In the genomic region with DNA sequence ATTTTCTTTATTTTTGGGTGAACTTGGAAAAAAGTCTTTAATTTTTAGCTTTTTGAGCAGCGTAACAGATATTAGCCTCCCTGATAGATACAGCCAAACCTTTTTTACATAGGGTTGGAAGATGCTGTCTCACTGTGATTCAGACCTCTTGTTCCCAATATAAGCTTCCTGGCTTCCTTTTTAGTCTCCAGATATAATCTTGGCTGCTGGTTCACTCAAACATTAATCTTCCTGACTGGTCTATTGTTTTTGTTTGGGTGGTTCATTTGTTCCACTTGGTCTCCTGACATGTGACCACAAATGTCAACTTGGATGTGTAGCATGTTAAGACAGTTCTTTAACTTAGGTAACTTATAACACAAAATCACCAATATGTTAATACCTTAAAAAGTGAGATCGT, we compare ENCODE assay signal across 27 cellular contexts. TPM values are rescaled to one million over a fixed set of nuclear protein-coding genes. Genes with fewer than 3 reads are reported as not detected.
DNase-seq lines count a peak whose midpoint lies in the region; ATAC-seq lines count a peak whose summit lies in the region.
"Had no signal": no experiment of that assay in that cellular context is flagged by ENCODE, and none has a peak within 500 bp of the region (broad histone marks: within the 10 kb centered on the region; RNA-seq: fewer than 3 reads in every experiment).

No MANE protein-coding gene starts in this region.

- H3K4me1 ChIP-seq in mesenchymal stem cell (ENCODE audit: control insufficient read depth, insufficient read depth, low read depth, low read length) = no peaks in the 10 kb centered on the region
- H3K4me1 ChIP-seq: foreskin keratinocyte, pancreas, vagina had no signal

- no peak overlapping the region for H3K4ac ChIP-seq in mesenchymal stem cell (ENCODE audit: low read depth in 1 of 2, low read length in 2 of 2)

- peak; percentile 86 for DNase-seq in Caki2 (ENCODE audit: low read depth)
- DNase-seq in NCI-H460 (ENCODE audit: extremely low read depth, low read depth) = peak; percentile 0
- DNase-seq in dermis blood vessel endothelial cell = peak; percentile 82
- DNase-seq in mesenchymal stem cell = peak; percentile 4
- no peak for DNase-seq in activated T-helper 1 cell treated with anti-CD3 and anti-CD28 coated beads, Interleukin-12 subunit alpha, Interleukin-12 subunit beta, Interleukin-2, Interleukin-4 antibody, amounts not matched to agents 30 ng/mL and 10 ng/mL and 1 ng/mL, durations not matched to agents 14 hours and 24 hours and 36 hours (ENCODE audit: low spot score)
- no peak for DNase-seq in iPS-NIHi7 (ENCODE audit: extremely low spot score)
- no peak for DNase-seq in germinal center (ENCODE audit: low spot score)
- DNase-seq: ACHN; activated CD4-positive, CD25-positive, alpha-beta regulatory T cell; activated CD8-positive, alpha-beta T cell treated with anti-CD3 and anti-CD28 coated beads for 36 hours; activated naive CD4-positive, alpha-beta T cell treated with anti-CD3 and anti-CD28 coated beads for 36 hours; activated T-cell treated with anti-CD3 and anti-CD28 coated beads, Interleukin-2, amount 50 U/mL, for 1 hour; anterior cingulate cortex; GDM1; KG1; mesendoderm; naive thymus-derived CD8-positive, alpha-beta T cell; NCI-H187; NCI-H226; pancreas; T-helper 9 cell had no signal

- no peak overlapping the region for H3K14ac ChIP-seq in mesenchymal stem cell (ENCODE audit: low read length in 2 of 2)

- H3K36me3 ChIP-seq in mesenchymal stem cell (ENCODE audit: control insufficient read depth in 1 of 2, insufficient read depth in 2 of 2, low read depth in 1 of 2, low read length in 2 of 2) = no peaks in the 10 kb centered on the region
- H3K36me3 ChIP-seq: pancreas, vagina had no signal

- H3K9me3 ChIP-seq in mesenchymal stem cell (ENCODE audit: control insufficient read depth, low read length) = no peaks in the 10 kb centered on the region
- H3K9me3 ChIP-seq: pancreas, vagina had no signal

- no peak overlapping the region for H2BK12ac ChIP-seq in mesenchymal stem cell (ENCODE audit: low read length in 2 of 2)

- H2AFZ ChIP-seq in mesenchymal stem cell (ENCODE audit: low read depth, low read length) = no peak overlapping the region
- H2AFZ ChIP-seq: GM23338 had no signal

- no peaks in the 10 kb centered on the region for H3K79me1 ChIP-seq in mesenchymal stem cell (replicated peaks; ENCODE audit: low read length, poor library complexity, severe bottlenecking)

- no peak overlapping the region for H3K4me3 Mint-ChIP-seq in activated T-helper 1 cell treated with anti-CD3 and anti-CD28 coated beads, Interleukin-12 subunit alpha, Interleukin-12 subunit beta, Interleukin-2, Interleukin-4 antibody, amounts not matched to agents 30 ng/mL and 10 ng/mL and 1 ng/mL, durations not matched to agents 14 hours and 24 hours and 36 hours
- H3K4me3 Mint-ChIP-seq: activated CD8-positive, alpha-beta T cell treated with anti-CD3 and anti-CD28 coated beads for 36 hours; activated naive CD4-positive, alpha-beta T cell treated with anti-CD3 and anti-CD28 coated beads for 36 hours; GM23338; naive thymus-derived CD8-positive, alpha-beta T cell had no signal

- H3K27ac ChIP-seq in mesenchymal stem cell (ENCODE audit: low read length, poor library complexity, severe bottlenecking) = no peak overlapping the region
- H3K27ac ChIP-seq: C4-2B, foreskin keratinocyte, pancreas, vagina had no signal

- H2BK120ac ChIP-seq in mesenchymal stem cell (ENCODE audit: low read depth, low read length) = no peak overlapping the region

- no peaks in the 10 kb centered on the region for H3K27me3 ChIP-seq in mesenchymal stem cell (ENCODE audit: control insufficient read depth in 1 of 2, insufficient read depth in 1 of 2, low read length in 2 of 2)
- H3K27me3 ChIP-seq: foreskin keratinocyte, vagina had no signal

- H3K27me3 Mint-ChIP-seq in activated T-helper 1 cell treated with anti-CD3 and anti-CD28 coated beads, Interleukin-12 subunit alpha, Interleukin-12 subunit beta, Interleukin-2, Interleukin-4 antibody, amounts not matched to agents 30 ng/mL and 10 ng/mL and 1 ng/mL, durations not matched to agents 14 hours and 24 hours and 36 hours (ENCODE audit: insufficient read depth) = no peaks in the 10 kb centered on the region
- H3K27me3 Mint-ChIP-seq: activated CD8-positive, alpha-beta T cell treated with anti-CD3 and anti-CD28 coated beads for 36 hours; naive thymus-derived CD8-positive, alpha-beta T cell had no signal

- no peaks in the 10 kb centered on the region for H3K36me3 Mint-ChIP-seq in activated T-helper 1 cell treated with anti-CD3 and anti-CD28 coated beads, Interleukin-12 subunit alpha, Interleukin-12 subunit beta, Interleukin-2, Interleukin-4 antibody, amounts not matched to agents 30 ng/mL and 10 ng/mL and 1 ng/mL, durations not matched to agents 14 hours and 24 hours and 36 hours (ENCODE audit: low read depth)

- no peak overlapping the region for H2BK5ac ChIP-seq in mesenchymal stem cell (ENCODE audit: low read depth, low read length, poor library complexity, severe bottlenecking)

- H4K8ac ChIP-seq in mesenchymal stem cell (ENCODE audit: low read length) = no peak overlapping the region

- no CpG with 5 or more reads among the region's 2 CpGs for WGBS in mesenchymal stem cell

- no peak overlapping the region for H2AK5ac ChIP-seq in mesenchymal stem cell (ENCODE audit: low read length, severe bottlenecking)

- H3K4me1 Mint-ChIP-seq in activated T-helper 1 cell treated with anti-CD3 and anti-CD28 coated beads, Interleukin-12 subunit alpha, Interleukin-12 subunit beta, Interleukin-2, Interleukin-4 antibody, amounts not matched to agents 30 ng/mL and 10 ng/mL and 1 ng/mL, durations not matched to agents 14 hours and 24 hours and 36 hours (ENCODE audit: low read depth) = no peaks in the 10 kb centered on the region
- H3K4me1 Mint-ChIP-seq: GM23338; naive thymus-derived CD8-positive, alpha-beta T cell had no signal

- no peak overlapping the region for H3K4me2 ChIP-seq in mesenchymal stem cell (ENCODE audit: low read length, poor library complexity, severe bottlenecking)
- H3K4me2 ChIP-seq: GM23338 had no signal

- intact Hi-C loops in activated T-helper 1 cell treated with anti-CD3 and anti-CD28 coated beads, Interleukin-12 subunit alpha, Interleukin-12 subunit beta, Interleukin-2, Interleukin-4 antibody, amounts not matched to agents 30 ng/mL and 10 ng/mL and 1 ng/mL, durations not matched to agents 14 hours and 24 hours and 36 hours (cut with micrococcal nuclease) = no loop called here

- in situ Hi-C loops in Caki2 (cut with HindIII; ENCODE audit: low pct_unique_long_range_greater_than_20kb, low sequenced_read_pairs) = no loop called here

- H3K9me3 Mint-ChIP-seq in activated T-helper 1 cell treated with anti-CD3 and anti-CD28 coated beads, Interleukin-12 subunit alpha, Interleukin-12 subunit beta, Interleukin-2, Interleukin-4 antibody, amounts not matched to agents 30 ng/mL and 10 ng/mL and 1 ng/mL, durations not matched to agents 14 hours and 24 hours and 36 hours = no peaks in the 10 kb centered on the region
- H3K9me3 Mint-ChIP-seq: activated CD8-positive, alpha-beta T cell treated with anti-CD3 and anti-CD28 coated beads for 36 hours; activated naive CD4-positive, alpha-beta T cell treated with anti-CD3 and anti-CD28 coated beads for 36 hours; GM23338 had no signal

- peak overlapping the region; percentile 0 for H3K9ac ChIP-seq in mesenchymal stem cell (ENCODE audit: low read length)

- no peak overlapping the region for H3K4me3 ChIP-seq in mesenchymal stem cell (ENCODE audit: insufficient read depth in 1 of 2, low read depth in 1 of 2, low read length in 2 of 2)
- H3K4me3 ChIP-seq: GM23338, pancreas, vagina had no signal

- no peak overlapping the region for H3K27ac Mint-ChIP-seq in activated T-helper 1 cell treated with anti-CD3 and anti-CD28 coated beads, Interleukin-12 subunit alpha, Interleukin-12 subunit beta, Interleukin-2, Interleukin-4 antibody, amounts not matched to agents 30 ng/mL and 10 ng/mL and 1 ng/mL, durations not matched to agents 14 hours and 24 hours and 36 hours
- H3K27ac Mint-ChIP-seq: activated CD8-positive, alpha-beta T cell treated with anti-CD3 and anti-CD28 coated beads for 36 hours; activated naive CD4-positive, alpha-beta T cell treated with anti-CD3 and anti-CD28 coated beads for 36 hours; GM23338; naive thymus-derived CD8-positive, alpha-beta T cell had no signal

- H4K91ac ChIP-seq in mesenchymal stem cell (ENCODE audit: low read length) = no peak overlapping the region

- no peak for ATAC-seq in GM18867 (IDR thresholded peaks at IDR 0.05; ENCODE audit: unreplicated experiment)
- ATAC-seq: activated CD8-positive, alpha-beta T cell treated with anti-CD3 and anti-CD28 coated beads for 36 hours; foreskin keratinocyte; GM23338; naive thymus-derived CD8-positive, alpha-beta T cell; pancreas; sciatic nerve had no signal

- H3K18ac ChIP-seq in mesenchymal stem cell (ENCODE audit: low read depth in 1 of 2, low read length in 2 of 2) = no peak overlapping the region

- no peak overlapping the region for H3K23ac ChIP-seq in mesenchymal stem cell (ENCODE audit: low read length in 2 of 2)

- H2BK15ac ChIP-seq in mesenchymal stem cell (ENCODE audit: low read depth, poor library complexity, severe bottlenecking) = no peak overlapping the region

RNA-seq across cellular contexts. Expression of gene RPA4, which starts 23.0 kb away (rescaled TPM):
- total RNA-seq in Caki2 (2014; rRNA removed; shearing (Covaris generic); ENCODE audit: low replicate concordance) = not detected in 2 replicates
- total RNA-seq in NCI-H460 (2014; rRNA removed; shearing (Covaris generic)) = 0.67 and 0.78 TPM in 2 replicates
- 0.43 and 1.0 TPM in 2 replicates for polyA plus RNA-seq in NCI-H460 (2014; cell fraction: nucleus; rRNA removed)
- total RNA-seq in dermis blood vessel endothelial cell = 1.7 TPM in 2 replicates
- 0.06 TPM for polyA plus RNA-seq in mesenchymal stem cell (2013, experiment 1 of 2)
- polyA plus RNA-seq in mesenchymal stem cell (2013, experiment 2 of 2) = 0.11 TPM
- 0.78 and 0.88 TPM in 2 replicates for total RNA-seq in activated T-helper 1 cell treated with anti-CD3 and anti-CD28 coated beads, Interleukin-12 subunit alpha, Interleukin-12 subunit beta, Interleukin-2, Interleukin-4 antibody, amounts not matched to agents 30 ng/mL and 10 ng/mL and 1 ng/mL, durations not matched to agents 14 hours and 24 hours and 36 hours

Comparison
In these comparisons a context has a peak if more than half of its experiments do, and no peak if none do; other contexts are left out.
1. DNase-seq: peak in Caki2 (single experiment), NCI-H460 (single experiment), dermis blood vessel endothelial cell (single experiment) and mesenchymal stem cell (single experiment); none in activated T-helper 1 cell treated with anti-CD3 and anti-CD28 coated beads, Interleukin-12 subunit alpha, Interleukin-12 subunit beta, Interleukin-2, Interleukin-4 antibody, amounts not matched to agents 30 ng/mL and 10 ng/mL and 1 ng/mL, durations not matched to agents 14 hours and 24 hours and 36 hours (single experiment), iPS-NIHi7 (single experiment) and germinal center (single experiment).